ENCODE assay signal across 9 cellular contexts in genomic region chr10:99328579-99329237, GRCh38. TPM values are rescaled to one million over a fixed set of nuclear protein-coding genes. Genes with fewer than 3 reads are reported as not detected.
DNase-seq lines count a peak whose midpoint lies in the region; ATAC-seq and TF ChIP-seq lines count a peak whose summit lies in the region.
"Had no signal": no experiment of that assay in that cellular context is flagged by ENCODE, and none has a peak within 500 bp of the region (broad histone marks: within the 10 kb centered on the region; RNA-seq: fewer than 3 reads in every experiment).

No MANE protein-coding gene starts in this region.

- peaks cover 11 to 51% (median 36%) of the 10 kb centered on the region in 3 donors for H3K27me3 ChIP-seq in stomach

- H3K4me3 Mint-ChIP-seq in T-helper 2 cell treated with Interferon-gamma antibody and Interleukin-4, amounts not matched to agents 5 μg/mL and 100 μg/mL, for 36 hours: peak overlapping the region; percentile 18
- H3K4me3 Mint-ChIP-seq in WTC11: peak overlapping the region; percentile 59

- H3K9me3 ChIP-seq in iPS-18c (ENCODE audit: control insufficient read depth, insufficient read depth, low read length) (no peaks in the 10 kb centered on the region), stomach (no peaks in the 10 kb centered on the region)

- H3K36me3 ChIP-seq in stomach: no peaks in the 10 kb centered on the region

- ATAC-seq in WTC11: peak; percentile 23
- no peak for ATAC-seq in HG03439 (IDR thresholded peaks at IDR 0.05; ENCODE audit: unreplicated experiment)
- no peak for ATAC-seq in HG03378 (IDR thresholded peaks at IDR 0.05; ENCODE audit: unreplicated experiment)

- intact Hi-C loops in stomach (cut with DNase I; ENCODE audit: low total_unique reads): no loop called here

- H3K27me3 Mint-ChIP-seq in T-helper 2 cell treated with Interferon-gamma antibody and Interleukin-4, amounts not matched to agents 5 μg/mL and 100 μg/mL, for 36 hours (ENCODE audit: low read depth): peaks cover 36% of the 10 kb centered on the region
- peaks cover 60% of the 10 kb centered on the region for H3K27me3 Mint-ChIP-seq in WTC11 (ENCODE audit: low read depth)

- 42 to 51% (median 46%) methylated on average over 14 to 16 of the region's 16 CpGs for whole genome bisulfite sequencing in stomach, 5 donors

- H3K4me3 ChIP-seq in iPS-18c (ENCODE audit: insufficient read depth, low read depth, low read length): peak overlapping the region; percentile 59; the same call in 1 of the 2 replicates
- peak overlapping the region; percentile 46 to 74 (median 57) for H3K4me3 ChIP-seq in stomach

- POLR2A ChIA-PET in WTC11 (lab: Charles Lee): interaction anchor here (1.2 kb wide), 1 partner anchor 102 kb away, joined by 3 read pairs; the partner anchor contains the start of gene GOT1

- peaks cover 14 to 36% (median 25%) of the 10 kb centered on the region in 4 donors for H3K4me1 ChIP-seq in stomach

- H3K36me3 Mint-ChIP-seq in T-helper 2 cell treated with Interferon-gamma antibody and Interleukin-4, amounts not matched to agents 5 μg/mL and 100 μg/mL, for 36 hours (ENCODE audit: low read depth): no peaks in the 10 kb centered on the region
- H3K36me3 Mint-ChIP-seq in WTC11: no peaks in the 10 kb centered on the region

- H3K9me3 Mint-ChIP-seq in T-helper 2 cell treated with Interferon-gamma antibody and Interleukin-4, amounts not matched to agents 5 μg/mL and 100 μg/mL, for 36 hours: no peaks in the 10 kb centered on the region
- peaks cover 3% of the 10 kb centered on the region; the same call in 1 of the 2 replicates for H3K9me3 Mint-ChIP-seq in WTC11

- H3K4me1 Mint-ChIP-seq in T-helper 2 cell treated with Interferon-gamma antibody and Interleukin-4, amounts not matched to agents 5 μg/mL and 100 μg/mL, for 36 hours (ENCODE audit: low read depth): no peaks in the 10 kb centered on the region
- H3K4me1 Mint-ChIP-seq in WTC11: peaks cover 14% of the 10 kb centered on the region

- no peak for TF ChIP-seq EP300 in stomach (IDR thresholded peaks at IDR 0.05)

- peak overlapping the region in 3 of 5 donors; percentile 8 to 50 (median 35) for H3K27ac ChIP-seq in stomach
- H3K27ac ChIP-seq: KMS-11 had no signal

- no peak for DNase-seq in T-helper 2 cell treated with Interferon-gamma antibody and Interleukin-4, amounts not matched to agents 5 μg/mL and 100 μg/mL, for 36 hours (ENCODE audit: low spot score)
- DNase-seq in T-helper 2 cell (no peak), WTC11 (ENCODE audit: low spot score) (peak; percentile 17), stomach (no peak), kidney glomerular epithelial cell (lab: John Stamatoyannopoulos, UW) (no peak)

- no peak overlapping the region for H3K27ac Mint-ChIP-seq in T-helper 2 cell treated with Interferon-gamma antibody and Interleukin-4, amounts not matched to agents 5 μg/mL and 100 μg/mL, for 36 hours
- H3K27ac Mint-ChIP-seq in WTC11: no peak overlapping the region

- TF ChIP-seq CTCF in WTC11 (IDR thresholded peaks at IDR 0.05) (no peak), stomach (IDR thresholded peaks at IDR 0.05) (no peak)

- CTCF ChIA-PET in WTC11 (lab: Charles Lee): interaction anchor here (1.2 to 1.5 kb wide), 2 partner anchors 64 to 107 kb away, joined by 4 to 6 read pairs; no protein-coding TSS in a partner anchor

- TF ChIP-seq POLR2A in stomach (IDR thresholded peaks at IDR 0.05): no peak

TF ChIP-seq in WTC11, 78 proteins besides CTCF, POLR2A, EP300 and RAD21 (continues in another document):
- TF ChIP-seq ZNF671 (CRISPR knock-in tag; IDR thresholded peaks at IDR 0.05) (no peak), ELF4 (CRISPR knock-in tag; IDR thresholded peaks at IDR 0.05; ENCODE audit: low read depth) (no peak), IRF2 (CRISPR knock-in tag; IDR thresholded peaks at IDR 0.05; ENCODE audit: borderline replicate concordance, low read depth) (no peak), GRHL2 (CRISPR knock-in tag; IDR thresholded peaks at IDR 0.05; ENCODE audit: insufficient replicate concordance, severe bottlenecking) (no peak), E2F1 (CRISPR knock-in tag; IDR thresholded peaks at IDR 0.05) (no peak), E2F5 (CRISPR knock-in tag; IDR thresholded peaks at IDR 0.05) (no peak), ZNF532 (CRISPR knock-in tag; IDR thresholded peaks at IDR 0.05; ENCODE audit: borderline replicate concordance) (no peak), ZNF416 (CRISPR knock-in tag; IDR thresholded peaks at IDR 0.05) (no peak), HMGXB4 (CRISPR knock-in tag; IDR thresholded peaks at IDR 0.05) (no peak), NFE2L1 (CRISPR knock-in tag; IDR thresholded peaks at IDR 0.05) (no peak), USF1 (CRISPR knock-in tag; IDR thresholded peaks at IDR 0.05) (no peak)

RNA-seq across cellular contexts. Expression of gene CNNM1, which starts 0.4 kb away (rescaled TPM):
- 0.90 to 1.4 TPM (median 1.1 TPM) in 3 replicates for total RNA-seq in WTC11 (2021)
- under 1 TPM in 4 of 5 donors, not detected in 1; under 0.01 to 0.87 (median 0.33) TPM for total RNA-seq in stomach
- under 1 TPM; 0.19 to 0.53 (median 0.31) TPM for polyA plus RNA-seq in stomach
